ENCODE assay signal across 22 cellular contexts in the genomic region with DNA sequence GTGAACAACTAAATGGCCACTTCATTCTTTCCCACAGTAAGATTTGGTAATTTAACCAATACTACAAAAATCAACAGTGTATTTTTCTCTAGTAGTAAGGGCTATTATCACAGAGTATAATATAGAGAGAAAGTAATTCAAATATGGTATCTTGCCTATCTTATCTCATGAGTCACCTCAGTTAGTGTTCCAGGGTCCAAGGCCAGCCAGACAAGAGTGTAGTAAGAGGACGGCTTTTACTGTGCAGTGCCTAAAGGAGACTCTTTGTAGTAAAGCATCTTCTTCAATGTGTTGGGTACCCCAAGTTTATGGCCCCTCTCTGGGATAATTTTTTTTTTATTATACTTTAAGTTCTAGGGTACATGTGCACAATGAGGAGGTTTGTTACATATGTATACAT.
"Had no signal": no experiment of that assay in that cellular context is flagged by ENCODE, and none has a peak within 500 bp of the region (broad histone marks: within the 10 kb centered on the region; RNA-seq: fewer than 3 reads in every experiment).

No MANE protein-coding gene starts in this region.

- H3K36me3 ChIP-seq: MG63 had no signal

- ATAC-seq: Panc1, PC-3 had no signal

- DNase-seq: IMR-90, Karpas-422, KG1, MG63, NCI-H1092, NCI-H1105 treated with DMSO at 0.1 percent for 48 hours, NCI-H1417 treated with DMSO at 0.1 percent for 48 hours, NCI-H146, NCI-H1694 treated with DMSO at 0.1 percent for 48 hours, NCI-H2029, NCI-H2081 treated with DMSO at 0.1 percent for 48 hours, NCI-H2171, NCI-H226, NCI-H446, NCI-H510A, NCI-H524 treated with DMSO at 0.1 percent for 48 hours, NCI-H774, PC-3, SHP77, SK-N-SH had no signal

- H3K4me3 ChIP-seq: MG63 had no signal

- H3K27me3 ChIP-seq: MG63 had no signal

- H3K27ac ChIP-seq: RWPE1 had no signal

- H3K9me3 ChIP-seq: MG63, SK-N-SH had no signal
